Comparison of ENCODE assay signal across 7 cellular contexts in the genomic region with DNA sequence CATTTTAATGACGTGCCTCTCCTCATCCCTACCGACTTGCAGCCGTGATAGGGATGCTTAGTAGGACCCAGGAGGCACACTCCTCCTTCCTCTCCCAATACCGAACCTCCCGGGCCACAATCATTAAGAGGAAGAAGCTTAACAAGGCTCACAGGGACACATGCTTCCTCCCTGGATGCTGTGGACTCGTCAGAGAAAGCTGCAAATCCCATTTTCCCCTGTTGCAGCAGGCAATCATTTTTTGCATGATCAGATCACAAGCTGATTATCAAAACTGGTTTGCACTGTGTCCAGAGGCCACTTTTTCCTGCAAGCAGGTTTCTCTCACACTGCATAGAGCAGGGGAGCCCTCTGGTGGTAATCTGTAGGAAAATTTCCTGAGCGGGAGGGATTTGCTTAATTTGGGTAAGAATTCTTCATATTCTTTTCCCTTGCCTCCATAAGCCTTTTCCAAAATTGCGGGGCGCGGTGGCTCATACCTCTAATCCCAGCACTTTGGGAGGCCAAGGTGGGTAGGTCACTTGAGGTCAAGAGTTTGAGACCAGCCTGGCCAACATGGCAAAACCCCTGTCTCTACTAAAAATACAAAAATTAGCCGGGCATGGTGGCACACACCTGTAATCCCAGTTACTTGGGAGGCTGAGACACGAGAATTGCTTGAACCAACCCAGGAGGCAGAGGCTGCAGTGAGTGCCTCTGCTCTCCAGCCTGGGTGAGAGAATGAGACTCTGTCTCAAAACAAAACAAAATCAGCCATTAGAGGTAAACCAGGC. TPM values are rescaled to one million over a fixed set of nuclear protein-coding genes. Genes with fewer than 3 reads are reported as not detected.
DNase-seq lines count a peak whose midpoint lies in the region; ATAC-seq, FAIRE-seq and TF ChIP-seq lines count a peak whose summit lies in the region.

No MANE protein-coding gene starts in this region.

- H3F3A ChIP-seq in OCI-LY1 (ENCODE audit: insufficient read depth, low read length): no peaks in the 10 kb centered on the region

- H3K36me3 ChIP-seq in OCI-LY1 (ENCODE audit: insufficient read depth, low read length): no peaks in the 10 kb centered on the region

- H3K9ac ChIP-seq in OCI-LY1 (ENCODE audit: low read length): no peak overlapping the region

- H3K4me1 ChIP-seq in OCI-LY1 (ENCODE audit: insufficient read depth, low read length, severe bottlenecking): no peaks in the 10 kb centered on the region

- H3K27ac ChIP-seq in OCI-LY1 (ENCODE audit: low read depth, low read length, poor library complexity, severe bottlenecking): no peak overlapping the region

- no peak overlapping the region for H3K4me2 ChIP-seq in OCI-LY1 (ENCODE audit: low read length)

- peaks cover 7% of the 10 kb centered on the region for H3K4me1 Mint-ChIP-seq in activated naive CD8-positive, alpha-beta T cell treated with anti-CD3 and anti-CD28 coated beads for 36 hours
- H3K4me1 Mint-ChIP-seq in glutamatergic neuron (ENCODE audit: low read depth, unreplicated experiment) (peaks cover 3% of the 10 kb centered on the region), osteocyte (ENCODE audit: unreplicated experiment) (no peaks in the 10 kb centered on the region)

- H3K27me3 ChIP-seq in OCI-LY1 (ENCODE audit: insufficient read depth, low read length): no peaks in the 10 kb centered on the region; the same call in 1 of the 2 replicates

- H3K9me2 ChIP-seq in OCI-LY1 (ENCODE audit: low read depth, low read length): no peaks in the 10 kb centered on the region

- no peaks in the 10 kb centered on the region for H3K9me3 ChIP-seq in OCI-LY1 (ENCODE audit: low read length)

- DNase-seq in GM12865 (ENCODE audit: low read depth): peak; percentile 76
- peak; percentile 37 for DNase-seq in HTR-8/SVneo (ENCODE audit: insufficient read length, low spot score)
- peak; percentile 42 for DNase-seq in activated naive CD8-positive, alpha-beta T cell treated with anti-CD3 and anti-CD28 coated beads for 36 hours
- DNase-seq in glutamatergic neuron: peak; percentile 58
- peak; percentile 89 for DNase-seq in osteocyte (ENCODE audit: extremely low spot score, unreplicated experiment)

- no peaks in the 10 kb centered on the region for H3K9me3 Mint-ChIP-seq in activated naive CD8-positive, alpha-beta T cell treated with anti-CD3 and anti-CD28 coated beads for 36 hours
- peaks cover 2% of the 10 kb centered on the region for H3K9me3 Mint-ChIP-seq in glutamatergic neuron (ENCODE audit: unreplicated experiment)
- H3K9me3 Mint-ChIP-seq in osteocyte (ENCODE audit: unreplicated experiment): no peaks in the 10 kb centered on the region

- H4K20me1 ChIP-seq in OCI-LY1 (ENCODE audit: insufficient read depth, low read length): no peaks in the 10 kb centered on the region

- H3K4me3 Mint-ChIP-seq in activated naive CD8-positive, alpha-beta T cell treated with anti-CD3 and anti-CD28 coated beads for 36 hours: no peak overlapping the region
- no peak overlapping the region for H3K4me3 Mint-ChIP-seq in glutamatergic neuron (ENCODE audit: unreplicated experiment)
- H3K4me3 Mint-ChIP-seq in osteocyte (ENCODE audit: unreplicated experiment): no peak overlapping the region

- ATAC-seq in activated CD4-positive, CD25-positive, alpha-beta regulatory T cell treated with anti-CD3 and anti-CD28 coated beads, Interleukin-2, amount 50 U/mL, for 24 hours: no peak

- H3K27ac Mint-ChIP-seq in activated naive CD8-positive, alpha-beta T cell treated with anti-CD3 and anti-CD28 coated beads for 36 hours: no peak overlapping the region
- H3K27ac Mint-ChIP-seq in glutamatergic neuron (ENCODE audit: unreplicated experiment) (no peak overlapping the region), osteocyte (ENCODE audit: unreplicated experiment) (no peak overlapping the region)

- H3K79me2 ChIP-seq in OCI-LY1 (ENCODE audit: insufficient read depth, low read length): no peaks in the 10 kb centered on the region

- H3K4me3 ChIP-seq in GM12865 (ENCODE audit: low read depth, low read length) (no peak overlapping the region), OCI-LY1 (ENCODE audit: low read depth, low read length, poor library complexity, severe bottlenecking) (no peak overlapping the region)

- TF ChIP-seq CTCF in GM12865 (IDR thresholded peaks at IDR 0.05; ENCODE audit: insufficient read depth, low read depth, low read length, missing control alignments) (peak; percentile 89), OCI-LY1 (IDR thresholded peaks at IDR 0.05; ENCODE audit: low read length) (peak; percentile 90), glutamatergic neuron (IDR thresholded peaks at IDR 0.05; ENCODE audit: partially characterized antibody, unreplicated experiment) (peak; percentile 83), osteocyte (IDR thresholded peaks at IDR 0.05) (peak; percentile 92)

- H3K36me3 Mint-ChIP-seq in activated naive CD8-positive, alpha-beta T cell treated with anti-CD3 and anti-CD28 coated beads for 36 hours: peaks cover 2% of the 10 kb centered on the region
- peaks cover 4% of the 10 kb centered on the region for H3K36me3 Mint-ChIP-seq in glutamatergic neuron (ENCODE audit: unreplicated experiment)
- H3K36me3 Mint-ChIP-seq in osteocyte (ENCODE audit: unreplicated experiment): peaks cover 11% of the 10 kb centered on the region

- H3K27me3 Mint-ChIP-seq in activated naive CD8-positive, alpha-beta T cell treated with anti-CD3 and anti-CD28 coated beads for 36 hours: no peaks in the 10 kb centered on the region
- H3K27me3 Mint-ChIP-seq in glutamatergic neuron (ENCODE audit: unreplicated experiment) (peaks cover 1% of the 10 kb centered on the region), osteocyte (ENCODE audit: unreplicated experiment) (no peaks in the 10 kb centered on the region)

- FAIRE-seq in HTR-8/SVneo (lab: Jason Lieb, UNC): no peak

- no peak overlapping the region for H2AFZ ChIP-seq in OCI-LY1 (ENCODE audit: low read length)

RNA-seq across cellular contexts. Expression of gene LAMB4, which starts 16.1 kb away (rescaled TPM):
- total RNA-seq in activated naive CD8-positive, alpha-beta T cell treated with anti-CD3 and anti-CD28 coated beads for 36 hours: under 1 TPM; 0.40 to 0.45 TPM
- total RNA-seq in glutamatergic neuron (ENCODE audit: unreplicated experiment) (not detected), osteocyte (0.75 and 1.1 TPM in 2 replicates)

Comparison
In these comparisons a context has a peak if more than half of its experiments do, and no peak if none do; other contexts are left out.
1. DNase-seq: peak in every context shown above with its lines; median percentile 89 in osteocyte; 76 in GM12865; 58 in glutamatergic neuron; 42 in activated naive CD8-positive, alpha-beta T cell treated with anti-CD3 and anti-CD28 coated beads for 36 hours; 37 in HTR-8/SVneo.